In genomic region chr5:178240341-178240741, GRCh38 we compare ENCODE assay signal across 2 cellular contexts.
TF ChIP-seq lines count a peak whose summit lies in the region.

No MANE protein-coding gene starts in this region.

TF ChIP-seq in HEK293, 187 proteins besides CTCF, POLR2A, EP300 and RAD21 (continued from another document):
- TF ChIP-seq, protein P1, sequence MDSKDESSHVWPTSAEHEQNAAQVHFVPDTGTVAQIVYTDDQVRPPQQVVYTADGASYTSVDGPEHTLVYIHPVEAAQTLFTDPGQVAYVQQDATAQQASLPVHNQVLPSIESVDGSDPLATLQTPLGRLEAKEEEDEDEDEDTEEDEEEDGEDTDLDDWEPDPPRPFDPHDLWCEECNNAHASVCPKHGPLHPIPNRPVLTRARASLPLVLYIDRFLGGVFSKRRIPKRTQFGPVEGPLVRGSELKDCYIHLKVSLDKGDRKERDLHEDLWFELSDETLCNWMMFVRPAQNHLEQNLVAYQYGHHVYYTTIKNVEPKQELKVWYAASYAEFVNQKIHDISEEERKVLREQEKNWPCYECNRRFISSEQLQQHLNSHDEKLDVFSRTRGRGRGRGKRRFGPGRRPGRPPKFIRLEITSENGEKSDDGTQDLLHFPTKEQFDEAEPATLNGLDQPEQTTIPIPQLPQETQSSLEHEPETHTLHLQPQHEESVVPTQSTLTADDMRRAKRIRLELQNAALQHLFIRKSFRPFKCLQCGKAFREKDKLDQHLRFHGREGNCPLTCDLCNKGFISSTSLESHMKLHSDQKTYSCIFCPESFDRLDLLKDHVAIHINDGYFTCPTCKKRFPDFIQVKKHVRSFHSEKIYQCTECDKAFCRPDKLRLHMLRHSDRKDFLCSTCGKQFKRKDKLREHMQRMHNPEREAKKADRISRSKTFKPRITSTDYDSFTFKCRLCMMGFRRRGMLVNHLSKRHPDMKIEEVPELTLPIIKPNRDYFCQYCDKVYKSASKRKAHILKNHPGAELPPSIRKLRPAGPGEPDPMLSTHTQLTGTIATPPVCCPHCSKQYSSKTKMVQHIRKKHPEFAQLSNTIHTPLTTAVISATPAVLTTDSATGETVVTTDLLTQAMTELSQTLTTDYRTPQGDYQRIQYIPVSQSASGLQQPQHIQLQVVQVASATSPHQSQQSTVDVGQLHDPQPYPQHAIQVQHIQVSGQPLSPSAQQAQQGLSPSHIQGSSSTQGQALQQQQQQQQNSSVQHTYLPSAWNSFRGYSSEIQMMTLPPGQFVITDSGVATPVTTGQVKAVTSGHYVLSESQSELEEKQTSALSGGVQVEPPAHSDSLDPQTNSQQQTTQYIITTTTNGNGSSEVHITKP (tag by site-specific recombination; IDR thresholded peaks at IDR 0.05) = 0 out of 2 replicates have a peak, but pooled peaks have one; percentile 14
- no peak for TF ChIP-seq SCRT1 (tag by site-specific recombination; IDR thresholded peaks at IDR 0.05; ENCODE audit: borderline replicate concordance)
- no peak for TF ChIP-seq TRIM28 (IDR thresholded peaks at IDR 0.05; ENCODE audit: borderline replicate concordance, low read length)

TF ChIP-seq in WTC11, 78 proteins besides CTCF, POLR2A, EP300 and RAD21 (continued from another document):
- TF ChIP-seq ZBTB21 (CRISPR knock-in tag; IDR thresholded peaks at IDR 0.05; ENCODE audit: borderline replicate concordance) = no peak
- TF ChIP-seq ZNF219 (CRISPR knock-in tag; IDR thresholded peaks at IDR 0.05; ENCODE audit: borderline replicate concordance) = no peak
- TF ChIP-seq, protein P2, sequence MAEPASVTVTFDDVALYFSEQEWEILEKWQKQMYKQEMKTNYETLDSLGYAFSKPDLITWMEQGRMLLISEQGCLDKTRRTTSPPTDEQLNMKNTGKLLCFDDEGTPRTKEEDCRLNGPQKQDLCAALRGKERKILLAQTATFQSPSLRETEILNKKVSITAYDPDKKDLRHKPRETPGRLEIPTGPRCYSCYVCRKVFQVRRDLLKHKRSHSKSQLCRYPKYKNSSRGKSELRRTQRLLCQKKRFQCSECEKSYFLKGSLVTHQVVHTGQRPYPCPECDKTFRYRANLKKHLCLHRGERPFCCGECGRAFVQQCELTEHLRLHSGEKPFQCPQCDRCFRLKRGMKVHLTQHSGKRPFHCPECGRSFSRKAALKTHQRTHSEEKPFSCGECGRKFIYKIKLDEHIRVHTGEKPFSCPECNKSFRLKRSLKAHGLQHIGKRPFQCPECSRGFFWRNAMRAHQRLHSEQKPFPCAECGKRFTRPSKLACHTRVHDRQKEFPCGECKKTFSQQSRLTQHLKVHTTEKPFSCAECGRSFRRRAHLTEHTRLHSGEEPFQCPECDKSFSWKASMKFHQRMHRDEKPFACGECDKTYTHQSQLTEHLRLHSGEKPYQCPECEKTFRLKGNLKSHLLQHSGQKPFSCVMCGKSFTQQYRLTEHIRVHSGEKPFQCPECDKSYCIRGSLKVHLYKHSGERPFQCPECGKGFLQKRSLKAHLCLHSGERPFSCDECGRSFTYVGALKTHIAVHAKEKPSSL (CRISPR knock-in tag; conservative IDR thresholded peaks at IDR 0.05) = no peak
TF ChIP-seq in WTC11: peak in this region for 0.
